In the genomic region with DNA sequence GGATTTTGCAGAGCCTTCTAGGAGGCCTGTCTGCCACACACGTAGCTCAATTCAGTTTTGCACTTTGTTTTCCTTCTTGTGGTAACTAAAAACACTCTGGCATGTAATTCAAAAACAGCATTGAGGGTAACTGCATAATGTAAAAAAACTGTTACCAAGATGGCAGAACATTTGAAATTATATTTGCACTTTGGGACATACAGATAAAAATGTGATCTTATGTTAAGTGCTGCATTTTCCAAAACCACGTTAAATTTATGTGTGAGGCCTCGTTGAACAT, we compare ENCODE assay signal across 19 cellular contexts. TPM values are rescaled to one million over a fixed set of nuclear protein-coding genes. Genes with fewer than 3 reads are reported as not detected.
"Had no signal": no experiment of that assay in that cellular context is flagged by ENCODE, and none has a peak within 500 bp of the region (broad histone marks: within the 10 kb centered on the region; RNA-seq: fewer than 3 reads in every experiment).

No MANE protein-coding gene starts in this region.

- H3K4me1 Mint-ChIP-seq: immature natural killer cell had no signal

- H3K27ac Mint-ChIP-seq: immature natural killer cell, memory B cell had no signal

- H3K36me3 Mint-ChIP-seq: immature natural killer cell, memory B cell had no signal

- H3K9me3 Mint-ChIP-seq: immature natural killer cell, memory B cell had no signal

- H3K4me3 Mint-ChIP-seq: immature natural killer cell, memory B cell had no signal

- ATAC-seq: foreskin keratinocyte, gastroesophageal sphincter, heart left ventricle, left colon, left lobe of liver had no signal

- DNase-seq: dermis blood vessel endothelial cell; dorsolateral prefrontal cortex; effector CD4-positive, alpha-beta T cell; effector memory CD4-positive, alpha-beta T cell; foreskin keratinocyte; hypothalamus; immature natural killer cell; islet precursor cell; kidney glomerular epithelial cell; left colon; left ventricle myocardium inferior; mammary epithelial cell; mesendoderm; midbrain had no signal

- H3K27me3 Mint-ChIP-seq: memory B cell had no signal

RNA-seq across cellular contexts. Expression of a gene that starts 44.3 kb away (rescaled TPM):
- total RNA-seq: fibroblast of villous mesenchyme, foreskin keratinocyte had no signal
